Comparison of ENCODE assay signal across 2 cellular contexts in genomic region chr22:31001124-31001770, GRCh38.
TF ChIP-seq lines count a peak whose summit lies in the region.

No MANE protein-coding gene starts in this region.

TF ChIP-seq in WTC11, 78 proteins besides CTCF, POLR2A, EP300 and RAD21 (continued from another document):
- no peak for TF ChIP-seq ATF2 (CRISPR knock-in tag; IDR thresholded peaks at IDR 0.05; ENCODE audit: borderline replicate concordance, low read depth)

TF ChIP-seq in HepG2, 621 proteins besides CTCF, POLR2A, EP300 and RAD21 (continued from another document):
- TF ChIP-seq ZNF770 (CRISPR knock-in tag; IDR thresholded peaks at IDR 0.05), result peak; percentile 97
- peak; percentile 48; the same call in 1 of the 2 replicates for TF ChIP-seq AHDC1 (CRISPR knock-in tag; IDR thresholded peaks at IDR 0.05; ENCODE audit: borderline replicate concordance)
- TF ChIP-seq PITX1 (CRISPR knock-in tag; IDR thresholded peaks at IDR 0.05), result no peak
- no peak for TF ChIP-seq ZBTB25 (CRISPR knock-in tag; IDR thresholded peaks at IDR 0.05)
- TF ChIP-seq ZMYM3 (CRISPR knock-in tag; IDR thresholded peaks at IDR 0.05), result peak; percentile 85
- peak; percentile 84 for TF ChIP-seq ESRRA (CRISPR knock-in tag; IDR thresholded peaks at IDR 0.05; ENCODE audit: low read depth)
- TF ChIP-seq SSRP1 (CRISPR knock-in tag; IDR thresholded peaks at IDR 0.05), result no peak
- TF ChIP-seq ZNF775 (CRISPR knock-in tag; IDR thresholded peaks at IDR 0.05; ENCODE audit: borderline replicate concordance), result no peak
- no peak for TF ChIP-seq ZNF703 (CRISPR knock-in tag; IDR thresholded peaks at IDR 0.05; ENCODE audit: borderline replicate concordance)
- no peak for TF ChIP-seq FOSL2 (CRISPR knock-in tag; IDR thresholded peaks at IDR 0.05)
